Comparison of ENCODE assay signal across 17 cellular contexts in genomic region chr5:10372726-10373709, GRCh38. TPM values are rescaled to one million over a fixed set of nuclear protein-coding genes. Genes with fewer than 3 reads are reported as not detected.
DNase-seq lines count a peak whose midpoint lies in the region; ATAC-seq, FAIRE-seq and TF ChIP-seq lines count a peak whose summit lies in the region.
"Had no signal": no experiment of that assay in that cellular context is flagged by ENCODE, and none has a peak within 500 bp of the region (broad histone marks: within the 10 kb centered on the region; RNA-seq: fewer than 3 reads in every experiment).

No MANE protein-coding gene starts in this region.

- peak overlapping the region; percentile 61 for H3K27ac Mint-ChIP-seq in activated naive CD8-positive, alpha-beta T cell
- H3K27ac Mint-ChIP-seq in activated naive CD8-positive, alpha-beta T cell treated with anti-CD3 and anti-CD28 coated beads, Interleukin-2, amount 50 U/mL, for 24 hours = no peak overlapping the region
- peak overlapping the region; percentile 76; the same call in 1 of the 2 replicates for H3K27ac Mint-ChIP-seq in WTC11

- H4K20me1 ChIP-seq in HepG2 (ENCODE audit: insufficient read depth, low read length) = peaks cover 30% of the 10 kb centered on the region

- no peak overlapping the region for H2AFZ ChIP-seq in HepG2 (ENCODE audit: low read length)
- H2AFZ ChIP-seq: parathyroid adenoma had no signal

- H3K36me3 ChIP-seq in skeletal muscle tissue (ENCODE audit: control insufficient read depth in 3 of 3, insufficient read depth in 3 of 3, low read length in 3 of 3) (peaks cover 0 to 6% (median 5%) of the 10 kb centered on the region in 3 donors), HepG2 (replicated peaks in 1 of 2; ENCODE audit: control insufficient read depth in 1 of 2, insufficient read depth in 2 of 2, low read length in 2 of 2) (peaks cover 0 to 9% of the 10 kb centered on the region in 2 experiments; a peak in 1 of 5 replicates)

- TF ChIP-seq POLR2A in HepG2 (IDR thresholded peaks at IDR 0.05; ENCODE audit: insufficient read depth in 1 of 2, low read depth in 2 of 2, low read length in 2 of 2) = no peak

- POLR2A ChIA-PET in WTC11 (lab: Charles Lee) (interaction anchor here (1.1 kb wide), 1 partner anchor 179 kb away, joined by 3 read pairs; no protein-coding TSS in a partner anchor), HepG2 (lab: Yijun Ruan, JAX) (no interaction called here)

- H3K4me3 ChIP-seq in skeletal muscle tissue (ENCODE audit: low read length in 3 of 3) = peak overlapping the region; percentile 1 to 51 (median 46)
- H3K4me3 ChIP-seq in HepG2 (replicated peaks in 1 of 3; ENCODE audit: insufficient read depth in 1 of 3, low read depth in 2 of 3, low read length in 3 of 3) = no peak overlapping the region

- peaks cover 81% of the 10 kb centered on the region for H3K4me1 Mint-ChIP-seq in activated naive CD8-positive, alpha-beta T cell (ENCODE audit: low read depth)
- H3K4me1 Mint-ChIP-seq in activated naive CD8-positive, alpha-beta T cell treated with anti-CD3 and anti-CD28 coated beads, Interleukin-2, amount 50 U/mL, for 24 hours = peaks cover 81% of the 10 kb centered on the region
- H3K4me1 Mint-ChIP-seq in WTC11 = peaks cover 54% of the 10 kb centered on the region

- no peak for ATAC-seq in activated naive CD8-positive, alpha-beta T cell treated with anti-CD3 and anti-CD28 coated beads, Interleukin-2, amount 50 U/mL, for 24 hours
- ATAC-seq in WTC11 = no peak
- ATAC-seq in HepG2 = no peak
- ATAC-seq in HG03521 (IDR thresholded peaks at IDR 0.05; ENCODE audit: unreplicated experiment) = no peak
- ATAC-seq in HG02973 (IDR thresholded peaks at IDR 0.05; ENCODE audit: unreplicated experiment) = no peak

- WGBS in HepG2 (ENCODE audit: low lambda C conversion rate) = 100% methylated on average over 2 of the region's 8 CpGs

- H3K27me3 ChIP-seq in layer of hippocampus (ENCODE audit: control insufficient read depth, insufficient read depth, low read length) (no peaks in the 10 kb centered on the region), skeletal muscle tissue (ENCODE audit: control insufficient read depth in 3 of 3, insufficient read depth in 3 of 3, low read length in 3 of 3) (no peaks in the 10 kb centered on the region), HepG2 (ENCODE audit: control insufficient read depth in 1 of 2, insufficient read depth in 2 of 2, low read length in 2 of 2) (no peaks in the 10 kb centered on the region)

- no peak for DNase-seq in activated naive CD8-positive, alpha-beta T cell treated with anti-CD3 and anti-CD28 coated beads, Interleukin-2, amount 50 U/mL, for 24 hours
- DNase-seq in WTC11 (ENCODE audit: low spot score) (no peak), HepG2 (ENCODE audit: low spot score) (no peak)
- DNase-seq: activated CD4-positive, alpha-beta T cell treated with anti-CD3 and anti-CD28 coated beads for 1 hour; activated T-cell treated with anti-CD3 and anti-CD28 coated beads for 4 hours; amniotic stem cell; KG1; NCI-H226; SIG-M5 had no signal

- BruUV-seq in HepG2 (replicated peaks; lab: Mats Ljungman, UMichigan) = no TSS peak

- FAIRE-seq in HepG2 (lab: Jason Lieb, UNC) = no peak
- FAIRE-seq: colon, islet of Langerhans had no signal

- H3K27me3 Mint-ChIP-seq in activated naive CD8-positive, alpha-beta T cell = no peaks in the 10 kb centered on the region
- H3K27me3 Mint-ChIP-seq in activated naive CD8-positive, alpha-beta T cell treated with anti-CD3 and anti-CD28 coated beads, Interleukin-2, amount 50 U/mL, for 24 hours = no peaks in the 10 kb centered on the region
- no peaks in the 10 kb centered on the region for H3K27me3 Mint-ChIP-seq in WTC11 (ENCODE audit: low read depth)

- TF ChIP-seq CTCF in WTC11 (IDR thresholded peaks at IDR 0.05) = no peak
- no peak for TF ChIP-seq CTCF in HepG2 (CRISPR knock-in tag; IDR thresholded peaks at IDR 0.05)

- H3K9me3 Mint-ChIP-seq in activated naive CD8-positive, alpha-beta T cell (ENCODE audit: low read depth) = no peaks in the 10 kb centered on the region
- H3K9me3 Mint-ChIP-seq in activated naive CD8-positive, alpha-beta T cell treated with anti-CD3 and anti-CD28 coated beads, Interleukin-2, amount 50 U/mL, for 24 hours = no peaks in the 10 kb centered on the region
- no peaks in the 10 kb centered on the region for H3K9me3 Mint-ChIP-seq in WTC11

- H3K79me2 ChIP-seq in HepG2 (ENCODE audit: insufficient read depth, low read length) = peaks cover 85% of the 10 kb centered on the region

- CTCF ChIA-PET in WTC11 (lab: Charles Lee) (interaction anchor here (1.0 to 1.6 kb wide), 3 partner anchors 9 to 89 kb away, joined by 4 read pairs; no protein-coding TSS in a partner anchor), HepG2 (lab: Yijun Ruan, JAX; ENCODE audit: low intra/inter-chr PET ratio, low total read pairs) (no interaction called here)

- H3K9me3 ChIP-seq in skeletal muscle tissue (ENCODE audit: control insufficient read depth in 3 of 3, low read length in 3 of 3) = no peaks in the 10 kb centered on the region
- H3K9me3 ChIP-seq in HepG2 (ENCODE audit: low read length) = no peaks in the 10 kb centered on the region

- H3K9ac ChIP-seq in skeletal muscle tissue (ENCODE audit: low read depth in 1 of 3, low read length in 3 of 3) (peak overlapping the region in 1 of 3 donors; percentile 33), HepG2 (ENCODE audit: insufficient read depth, low read depth, low read length) (no peak overlapping the region)
- H3K9ac ChIP-seq: parathyroid adenoma had no signal

- TF ChIP-seq RAD21 in HepG2 (CRISPR knock-in tag; IDR thresholded peaks at IDR 0.05) = no peak

- peak overlapping the region; percentile 24 for H3K27ac ChIP-seq in layer of hippocampus (ENCODE audit: low read depth, low read length)
- peak overlapping the region; percentile 42 for H3K27ac ChIP-seq in skeletal muscle tissue (ENCODE audit: low read depth, low read length)
- no peak overlapping the region for H3K27ac ChIP-seq in HepG2 (ENCODE audit: extremely low read length, insufficient read depth, low read length)
- H3K27ac ChIP-seq: parathyroid adenoma had no signal

- in situ Hi-C loops in HepG2 (cut with HindIII; ENCODE audit: extremely low pct_ligation_motif_present, low pct_unique_long_range_greater_than_20kb) = no loop called here

- no peak overlapping the region for H3K4me2 ChIP-seq in HepG2 (ENCODE audit: low read depth, low read length)

- H3K4me1 ChIP-seq in skeletal muscle tissue (ENCODE audit: control insufficient read depth in 3 of 3, insufficient read depth in 3 of 3, low read length in 3 of 3) (peaks cover 41 to 59% (median 46%) of the 10 kb centered on the region in 3 donors), HepG2 (ENCODE audit: insufficient read depth, low read length) (no peaks in the 10 kb centered on the region)

- H3K36me3 Mint-ChIP-seq in activated naive CD8-positive, alpha-beta T cell = peaks cover 3% of the 10 kb centered on the region
- H3K36me3 Mint-ChIP-seq in activated naive CD8-positive, alpha-beta T cell treated with anti-CD3 and anti-CD28 coated beads, Interleukin-2, amount 50 U/mL, for 24 hours (ENCODE audit: low read depth) = peaks cover 26% of the 10 kb centered on the region
- no peaks in the 10 kb centered on the region; the same call in none of the 2 replicates for H3K36me3 Mint-ChIP-seq in WTC11

- TF ChIP-seq EP300 in HepG2 (IDR thresholded peaks at IDR 0.05; ENCODE audit: low read depth in 2 of 2, low read length in 2 of 2) = no peak
- TF ChIP-seq EP300 in HepG2 (CRISPR knock-in tag; IDR thresholded peaks at IDR 0.05; ENCODE audit: borderline replicate concordance) = no peak

- H3K4me3 Mint-ChIP-seq in activated naive CD8-positive, alpha-beta T cell = no peak overlapping the region
- no peak overlapping the region for H3K4me3 Mint-ChIP-seq in activated naive CD8-positive, alpha-beta T cell treated with anti-CD3 and anti-CD28 coated beads, Interleukin-2, amount 50 U/mL, for 24 hours
- no peak overlapping the region for H3K4me3 Mint-ChIP-seq in WTC11

- intact Hi-C loops in HepG2 (cut with micrococcal nuclease; ENCODE audit: unreplicated experiment) = no loop called here

TF ChIP-seq in WTC11, 78 proteins besides CTCF, POLR2A, EP300 and RAD21 (continues in another document):
- TF ChIP-seq ETV6 (CRISPR knock-in tag; IDR thresholded peaks at IDR 0.05) = no peak
- TF ChIP-seq NFE2L1 (CRISPR knock-in tag; IDR thresholded peaks at IDR 0.05) = no peak
- TF ChIP-seq SMAD4 (CRISPR knock-in tag; IDR thresholded peaks at IDR 0.05) = no peak
- no peak for TF ChIP-seq FOXK1 (CRISPR knock-in tag; IDR thresholded peaks at IDR 0.05)
- TF ChIP-seq SP1 (CRISPR knock-in tag; conservative IDR thresholded peaks at IDR 0.05) = no peak

TF ChIP-seq in HepG2, 621 proteins besides CTCF, POLR2A, EP300 and RAD21 (continues in another document):
- no peak for TF ChIP-seq GZF1 (CRISPR knock-in tag; IDR thresholded peaks at IDR 0.05)
- no peak for TF ChIP-seq TBX2 (CRISPR knock-in tag; IDR thresholded peaks at IDR 0.05; ENCODE audit: borderline replicate concordance)
- TF ChIP-seq SIX1 (CRISPR knock-in tag; IDR thresholded peaks at IDR 0.05; ENCODE audit: borderline replicate concordance) = no peak
- no peak for TF ChIP-seq RXRA (CRISPR knock-in tag; IDR thresholded peaks at IDR 0.05)
- TF ChIP-seq ZFX (CRISPR knock-in tag; IDR thresholded peaks at IDR 0.05; ENCODE audit: low read depth) = no peak

RNA-seq across cellular contexts. Expression of gene MARCHF6, which starts 19.5 kb away (rescaled TPM):
- total RNA-seq in WTC11 (2021) (117 to 122 TPM (median 121 TPM) in 3 replicates), skeletal muscle tissue (110 TPM), HepG2 (2016; rRNA removed; fragmentation: Illumina TruSeq; extraction: Trizol) (39.5 and 48.6 TPM in 2 replicates)
- total RNA-seq in HepG2 (2016; cell fraction: cytosol; rRNA removed; fragmentation: Illumina TruSeq; extraction: Trizol; ENCODE audit: low read depth) = 21.2 and 25.8 TPM in 2 replicates
- 34.4 and 49.1 TPM in 2 replicates for total RNA-seq in HepG2 (2016; cell fraction: insoluble cytoplasmic fraction; rRNA removed; fragmentation: Illumina TruSeq; extraction: Trizol)
- 11.9 and 12.7 TPM in 2 replicates for total RNA-seq in HepG2 (2016; cell fraction: membrane; rRNA removed; fragmentation: Illumina TruSeq; extraction: Trizol)
- 71.7 and 86.1 TPM in 2 replicates for total RNA-seq in HepG2 (2016; cell fraction: nucleus; rRNA removed; fragmentation: Illumina TruSeq; extraction: Trizol)
- 107 and 115 TPM in 2 replicates for polyA plus RNA-seq in HepG2 (2011; rRNA removed)
- polyA plus RNA-seq in HepG2 (2011; cell fraction: cytosol; rRNA removed) = 45.5 and 75.4 TPM in 2 replicates
- polyA plus RNA-seq in HepG2 (2011; cell fraction: nucleus; rRNA removed) = 244 and 247 TPM in 2 replicates
- polyA plus RNA-seq in HepG2 (2012) = 67.4 and 121 TPM in 2 replicates
- polyA plus RNA-seq in HepG2 (2016; cell fraction: cytosol; fragmentation: Illumina TruSeq; extraction: Trizol; ENCODE audit: low read depth) = 1.8 and 2.0 TPM in 2 replicates
- polyA plus RNA-seq in HepG2 (2016; cell fraction: insoluble cytoplasmic fraction; fragmentation: Illumina TruSeq; extraction: Trizol; ENCODE audit: low read depth) = 21.2 and 23.1 TPM in 2 replicates
- polyA plus RNA-seq in HepG2 (2016; cell fraction: membrane; fragmentation: Illumina TruSeq; extraction: Trizol; ENCODE audit: low read depth) = 3.2 and 3.8 TPM in 2 replicates
- 120 and 121 TPM in 2 replicates for polyA plus RNA-seq in HepG2 (2016; cell fraction: nucleus; fragmentation: Illumina TruSeq; extraction: Trizol; ENCODE audit: insufficient read depth, low read depth)
- 309 and 698 TPM in 2 replicates for polyA minus RNA-seq in HepG2 (2011; rRNA and poly(A)+ RNA removed; ENCODE audit: low replicate concordance)
- 78.7 and 104 TPM in 2 replicates for polyA minus RNA-seq in HepG2 (2011; cell fraction: cytosol; rRNA and poly(A)+ RNA removed)
- 179 and 204 TPM in 2 replicates for polyA minus RNA-seq in HepG2 (2011; cell fraction: nucleus; rRNA and poly(A)+ RNA removed)

Comparison
In these comparisons a context has a peak if more than half of its experiments do, and no peak if none do; other contexts are left out.
1. H3K4me3 ChIP-seq: peak in skeletal muscle tissue (3 of 3); none in HepG2 (0 of 3).